ENCODE assay signal across 23 cellular contexts in the genomic region with DNA sequence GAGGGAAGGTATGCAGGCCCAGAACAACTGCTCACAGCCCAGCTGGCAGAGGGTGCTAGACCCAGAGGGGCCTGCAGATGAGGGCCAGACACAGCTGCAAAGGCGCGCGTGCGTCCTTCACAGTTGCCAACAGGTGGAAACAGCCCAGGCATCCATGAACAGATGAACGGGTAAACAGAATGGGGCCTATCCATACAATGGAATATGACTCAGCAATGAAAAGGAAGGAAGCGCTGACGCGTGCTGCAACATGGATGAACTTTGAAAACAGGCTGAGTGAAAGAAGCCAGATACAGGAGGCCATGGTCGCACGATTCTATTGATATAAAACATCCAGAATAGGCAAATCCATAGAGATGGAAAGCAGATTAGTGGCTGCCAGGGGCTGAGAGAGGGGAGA.
"Had no signal": no experiment of that assay in that cellular context is flagged by ENCODE, and none has a peak within 500 bp of the region (broad histone marks: within the 10 kb centered on the region; RNA-seq: fewer than 3 reads in every experiment).

No MANE protein-coding gene starts in this region.

- H3K9ac ChIP-seq: SK-N-SH had no signal

- H3K9me3 ChIP-seq: SK-N-SH had no signal

- ATAC-seq: Panc1, PC-3 had no signal

- H3K36me3 Mint-ChIP-seq: IgD-negative memory B cell had no signal

- H3K4me2 ChIP-seq: SK-N-SH had no signal

- H3K27ac ChIP-seq: HL-60, RWPE1 had no signal

- H3K27ac Mint-ChIP-seq: IgD-negative memory B cell had no signal

- FAIRE-seq: HTR-8/SVneo had no signal

- DNase-seq: KBM-7, MV-4-11, NCI-H1092, NCI-H1436, NCI-H187, NCI-H2029, NCI-H2081 treated with DMSO at 0.1 percent for 48 hours, NCI-H2171, NCI-H226, NCI-H446, NCI-H510A, NCI-H524 treated with DMSO at 0.1 percent for 48 hours, NCI-H69, NCI-H774, PC-3, SHP77, SK-N-SH, SW 1271 had no signal

- H3K9me3 Mint-ChIP-seq: IgD-negative memory B cell had no signal
